ENCODE assay signal across 8 cellular contexts in genomic region chr2:219597552-219598307, GRCh38. TPM values are rescaled to one million over a fixed set of nuclear protein-coding genes. Genes with fewer than 3 reads are reported as not detected.
DNase-seq lines count a peak whose midpoint lies in the region; ATAC-seq and TF ChIP-seq lines count a peak whose summit lies in the region.

STK11IP (plus strand) TSS chr2:219597857; CDS start chr2:219598120, 263 bp downstream.

- H3K36me3 ChIP-seq in ascending aorta (peaks cover 17 to 18% of the 10 kb centered on the region in 2 donors), uterus (no peaks in the 10 kb centered on the region)

- H3K27me3 Mint-ChIP-seq in T-helper 2 cell treated with Interferon-gamma antibody and Interleukin-4, amounts not matched to agents 5 μg/mL and 100 μg/mL, for 36 hours (ENCODE audit: low read depth), result no peaks in the 10 kb centered on the region

- H3K4me1 ChIP-seq in ascending aorta (peaks cover 0 to 9% of the 10 kb centered on the region in 2 donors), right cardiac atrium (ENCODE audit: control insufficient read depth, insufficient read depth, low read length) (no peaks in the 10 kb centered on the region), uterus (no peaks in the 10 kb centered on the region)

- H3K27ac ChIP-seq in ascending aorta, result peak within 1 kb of the TSS; percentile 88
- peak within 1 kb of the TSS; percentile 87 for H3K27ac ChIP-seq in right cardiac atrium (ENCODE audit: low read length)
- H3K27ac ChIP-seq in uterus, result peak within 1 kb of the TSS; percentile 88 to 92

- peak; percentile 67 to 73 for TF ChIP-seq POLR2A in uterus (IDR thresholded peaks at IDR 0.05)

- intact Hi-C loops in ascending aorta (cut with DNase I), result loop anchor here (1.0 to 5.0 kb wide), 6 partner anchors 26 to 210 kb away; partner anchors contain the start of genes CHPF, DNPEP and OBSL1
- intact Hi-C loops in right cardiac atrium (cut with DNase I), result loop anchor here in 1 of 4 donors (5.0 kb wide), 1 partner anchor 45 kb away; no protein-coding TSS in a partner anchor
- intact Hi-C loops in uterus (cut with DNase I; ENCODE audit: low total_unique reads), result no loop called here

- DNase-seq in NCI-H1930 (lab: John Stamatoyannopoulos, UW), result peak; percentile 90 to 91
- peak; percentile 94 for DNase-seq in T-helper 2 cell treated with Interferon-gamma antibody and Interleukin-4, amounts not matched to agents 5 μg/mL and 100 μg/mL, for 36 hours (ENCODE audit: low spot score)
- DNase-seq in ascending aorta (ENCODE audit: low spot score in 2 of 2), result peak; percentile 86 to 99
- peak; percentile 97 to 99 (median 98) for DNase-seq in right cardiac atrium
- DNase-seq in pulmonary artery endothelial cell (ENCODE audit: low read depth, low spot score), result peak; percentile 88
- peak; percentile 96 to 98 for DNase-seq in uterus

- no peaks in the 10 kb centered on the region for H3K9me3 ChIP-seq in ascending aorta
- H3K9me3 ChIP-seq in right cardiac atrium (ENCODE audit: control insufficient read depth, low read length), result no peaks in the 10 kb centered on the region
- H3K9me3 ChIP-seq in uterus, result no peaks in the 10 kb centered on the region

- peak within 1 kb of the TSS; percentile 94 for H3K27ac Mint-ChIP-seq in T-helper 2 cell treated with Interferon-gamma antibody and Interleukin-4, amounts not matched to agents 5 μg/mL and 100 μg/mL, for 36 hours

- H3K27me3 ChIP-seq in ascending aorta (no peaks in the 10 kb centered on the region), right cardiac atrium (ENCODE audit: control insufficient read depth, insufficient read depth) (no peaks in the 10 kb centered on the region), uterus (no peaks in the 10 kb centered on the region)

- WGBS in right cardiac atrium, result under 1% methylated on average over 57 of the region's 57 CpGs

- peak; percentile 91 for ATAC-seq in GM18502 (IDR thresholded peaks at IDR 0.05; ENCODE audit: poor library complexity, unreplicated experiment)
- ATAC-seq in HG02970 (IDR thresholded peaks at IDR 0.05; ENCODE audit: low FRiP score, unreplicated experiment), result peak; percentile 91
- peak; percentile 98 for ATAC-seq in right cardiac atrium

- TF ChIP-seq CTCF in ascending aorta (IDR thresholded peaks at IDR 0.05) (no peak), uterus (IDR thresholded peaks at IDR 0.05) (peak in 1 of 4 experiments; percentile 15)

- H3K4me1 Mint-ChIP-seq in T-helper 2 cell treated with Interferon-gamma antibody and Interleukin-4, amounts not matched to agents 5 μg/mL and 100 μg/mL, for 36 hours (ENCODE audit: low read depth), result peaks cover 5% of the 10 kb centered on the region

- H3K4me3 ChIP-seq in ascending aorta (peak within 1 kb of the TSS; percentile 70 to 73), right cardiac atrium (ENCODE audit: low read length) (peak within 1 kb of the TSS; percentile 69), uterus (peak within 1 kb of the TSS; percentile 56 to 63)

- peaks cover 6% of the 10 kb centered on the region for H3K36me3 Mint-ChIP-seq in T-helper 2 cell treated with Interferon-gamma antibody and Interleukin-4, amounts not matched to agents 5 μg/mL and 100 μg/mL, for 36 hours (ENCODE audit: low read depth)

- H3K9me3 Mint-ChIP-seq in T-helper 2 cell treated with Interferon-gamma antibody and Interleukin-4, amounts not matched to agents 5 μg/mL and 100 μg/mL, for 36 hours, result no peaks in the 10 kb centered on the region

- H3K4me3 Mint-ChIP-seq in T-helper 2 cell treated with Interferon-gamma antibody and Interleukin-4, amounts not matched to agents 5 μg/mL and 100 μg/mL, for 36 hours, result peak within 1 kb of the TSS; percentile 93

RNA-seq across cellular contexts. Expression of gene STK11IP, which starts in this region (rescaled TPM):
- total RNA-seq in ascending aorta, result 138 TPM
- 10 to 100 TPM; 12.1 to 19.0 (median 15.1) TPM for total RNA-seq in right cardiac atrium
- 13.4 TPM for polyA plus RNA-seq in right cardiac atrium
- total RNA-seq in pulmonary artery endothelial cell, result 6.9 and 15.3 TPM in 2 replicates
- 10 to 100 TPM in 2 of 4 donors, 1 to 10 TPM in 1, under 1 TPM in 1; 0.51 to 28.0 (median 13.1) TPM for total RNA-seq in uterus

Comparison
In these comparisons a context has a peak if more than half of its experiments do, and no peak if none do; other contexts are left out.
1. Peak in every context shown above with its lines: DNase-seq, ATAC-seq, H3K4me3 ChIP-seq and H3K27ac ChIP-seq.